ENCODE assay signal across 26 cellular contexts in genomic region chr11:125155100-125155444, GRCh38. TPM values are rescaled to one million over a fixed set of nuclear protein-coding genes. Genes with fewer than 3 reads are reported as not detected.
"Had no signal": no experiment of that assay in that cellular context is flagged by ENCODE, and none has a peak within 500 bp of the region (broad histone marks: within the 10 kb centered on the region; RNA-seq: fewer than 3 reads in every experiment).

No MANE protein-coding gene starts in this region.

- ATAC-seq: left lung; natural killer cell; stimulated activated memory B cell treated with anti-CD40 and anti-IgM and Interleukin-4, amounts not matched to agents 10 μg/mL and 1 μg/mL and 100 μg/mL, for 72 hours had no signal

- H3K27me3 ChIP-seq: hepatocyte, left lung, testis had no signal

- H3K4me3 ChIP-seq: hepatocyte, left lung, lung, skin epidermis, testis had no signal

- H3K36me3 ChIP-seq: left lung had no signal

- H3K27ac ChIP-seq: foreskin keratinocyte, hepatocyte, left lung, parathyroid adenoma, skin epidermis, testis had no signal

- H3K9me3 ChIP-seq: left lung, testis had no signal

- H3K9me3 Mint-ChIP-seq: activated B cell treated with CpG ODN at 0.5 μM for 24 hours; immature natural killer cell; natural killer cell; stimulated activated memory B cell treated with anti-CD40 and anti-IgM and Interleukin-4, amounts not matched to agents 10 μg/mL and 1 μg/mL and 100 μg/mL, for 72 hours; type B pancreatic cell had no signal

- H3K4me2 ChIP-seq: hepatocyte had no signal

- H3K9ac ChIP-seq: parathyroid adenoma had no signal

- H3K4me1 Mint-ChIP-seq: activated B cell treated with CpG ODN at 0.5 μM for 24 hours; activated CD4-positive, alpha-beta memory T cell treated with anti-CD3 and anti-CD28 coated beads, Interleukin-2, amount 10 ng/mL, durations not matched to agents 7 days and 5 days; immature natural killer cell; natural killer cell; stimulated activated memory B cell treated with anti-CD40 and anti-IgM and Interleukin-4, amounts not matched to agents 10 μg/mL and 1 μg/mL and 100 μg/mL, for 72 hours had no signal

- H3K4me1 ChIP-seq: foreskin keratinocyte, left lung, parathyroid adenoma, testis had no signal

- DNase-seq: activated B cell treated with CpG ODN at 0.5 μM for 24 hours; activated CD4-positive, alpha-beta memory T cell treated with anti-CD3 and anti-CD28 coated beads, Interleukin-2, amount 10 ng/mL, durations not matched to agents 7 days and 5 days; activated CD4-positive, alpha-beta T cell treated with anti-CD3 and anti-CD28 coated beads for 48 hours; activated naive CD4-positive, alpha-beta T cell treated with anti-CD3 and anti-CD28 coated beads, Interleukin-2, amount 50 U/mL, for 16 hours; activated T-cell treated with anti-CD3 and anti-CD28 coated beads, Interleukin-2, amount 50 U/mL, for 72 hours; anterior cingulate cortex; central memory CD4-positive, alpha-beta T cell; dermis blood vessel endothelial cell; effector CD8-positive, alpha-beta T cell; foreskin keratinocyte; immature natural killer cell; left lung; midbrain; natural killer cell; nucleus accumbens; stimulated activated CD4-positive, alpha-beta T cell treated with anti-CD3 and anti-CD28 coated beads, Interleukin-2, amount 100 ng/mL, for 24 hours; T1000; testis had no signal

- H2AFZ ChIP-seq: hepatocyte, parathyroid adenoma had no signal

- H3K36me3 Mint-ChIP-seq: brain; immature natural killer cell; natural killer cell; stimulated activated memory B cell treated with anti-CD40 and anti-IgM and Interleukin-4, amounts not matched to agents 10 μg/mL and 1 μg/mL and 100 μg/mL, for 72 hours had no signal

- H3K79me2 ChIP-seq: hepatocyte, parathyroid adenoma had no signal

- H3K27ac Mint-ChIP-seq: activated B cell treated with CpG ODN at 0.5 μM for 24 hours; activated CD4-positive, alpha-beta memory T cell treated with anti-CD3 and anti-CD28 coated beads, Interleukin-2, amount 10 ng/mL, durations not matched to agents 7 days and 5 days; activated T-cell treated with anti-CD3 and anti-CD28 coated beads, Interleukin-2, amount 50 U/mL, for 72 hours; immature natural killer cell; natural killer cell; stimulated activated memory B cell treated with anti-CD40 and anti-IgM and Interleukin-4, amounts not matched to agents 10 μg/mL and 1 μg/mL and 100 μg/mL, for 72 hours had no signal

- H3K4me3 Mint-ChIP-seq: activated B cell treated with CpG ODN at 0.5 μM for 24 hours; activated CD4-positive, alpha-beta memory T cell treated with anti-CD3 and anti-CD28 coated beads, Interleukin-2, amount 10 ng/mL, durations not matched to agents 7 days and 5 days; activated T-cell treated with anti-CD3 and anti-CD28 coated beads, Interleukin-2, amount 50 U/mL, for 72 hours; immature natural killer cell; natural killer cell; stimulated activated memory B cell treated with anti-CD40 and anti-IgM and Interleukin-4, amounts not matched to agents 10 μg/mL and 1 μg/mL and 100 μg/mL, for 72 hours; type B pancreatic cell had no signal

RNA-seq across cellular contexts. Expression of gene PKNOX2, which starts 9.5 kb away (rescaled TPM):
- total RNA-seq: activated B cell treated with CpG ODN at 0.5 μM for 24 hours; activated CD4-positive, alpha-beta memory T cell treated with anti-CD3 and anti-CD28 coated beads, Interleukin-2, amount 10 ng/mL, durations not matched to agents 7 days and 5 days; activated T-cell treated with anti-CD3 and anti-CD28 coated beads, Interleukin-2, amount 50 U/mL, for 72 hours; dermis blood vessel endothelial cell; natural killer cell; T-helper 1 cell treated with Interleukin-12 subunit alpha and Interleukin-12 subunit beta and Interleukin-4 antibody, amounts not matched to agents 30 ng/mL and 1 ng/mL, for 36 hours had no signal
- polyA plus RNA-seq: immature natural killer cell had no signal
